In genomic region chr2:191869178-191869577, GRCh38 we compare ENCODE assay signal across 1 cellular context.
A peak's percentile ranks its signal among the peaks of the same experiment; 100 is the strongest.
TF ChIP-seq lines count a peak whose summit lies in the region.

No MANE protein-coding gene starts in this region.

TF ChIP-seq in K562, 482 proteins besides CTCF, POLR2A, EP300 and RAD21 (continued from another document and continues in another):
- TF ChIP-seq ATF3 (IDR thresholded peaks at IDR 0.05) (no peak), ATF3 (CRISPR knock-in tag; conservative IDR thresholded peaks at IDR 0.05) (no peak), POLR2AphosphoS2 (IDR thresholded peaks at IDR 0.05; ENCODE audit: low read length) (no peak), RBM34 (IDR thresholded peaks at IDR 0.05; ENCODE audit: borderline replicate concordance, insufficient read depth, low read length) (no peak), CBX3 (IDR thresholded peaks at IDR 0.05; ENCODE audit: borderline replicate concordance in 1 of 2, low read length in 2 of 2) (0 out of 3 replicates have a peak, but pooled peaks of 1 of the 2 experiments have one; percentile 29), NCOR1 (IDR thresholded peaks at IDR 0.05) (no peak), PTTG1 (tag; IDR thresholded peaks at IDR 0.05; ENCODE audit: low read depth) (no peak), PKNOX1 (IDR thresholded peaks at IDR 0.05) (no peak), ZEB2 (IDR thresholded peaks at IDR 0.05) (peak; percentile 71; the same call in 1 of the 2 replicates), DEAF1 (CRISPR knock-in tag; IDR thresholded peaks at IDR 0.05) (0 out of 2 replicates have a peak, but pooled peaks have one; percentile 27), ZNF764 (CRISPR knock-in tag; IDR thresholded peaks at IDR 0.05; ENCODE audit: low read depth) (no peak), E2F8 (IDR thresholded peaks at IDR 0.05; ENCODE audit: low read depth, partially characterized antibody) (no peak), ZNF780A (CRISPR knock-in tag; IDR thresholded peaks at IDR 0.05) (no peak), KLF10 (CRISPR knock-in tag; IDR thresholded peaks at IDR 0.05) (no peak), MEF2D (tag; conservative IDR thresholded peaks at IDR 0.05; ENCODE audit: low read depth) (no peak), ZNF165 (CRISPR knock-in tag; IDR thresholded peaks at IDR 0.05; ENCODE audit: borderline replicate concordance) (no peak), KLF6 (CRISPR knock-in tag; IDR thresholded peaks at IDR 0.05; ENCODE audit: borderline replicate concordance) (no peak), ZNF639 (CRISPR knock-in tag; conservative IDR thresholded peaks at IDR 0.05 in 1 of 2, IDR thresholded peaks at IDR 0.05 in 1 of 2) (no peak), TARDBP (IDR thresholded peaks at IDR 0.05) (no peak), MEIS2 (IDR thresholded peaks at IDR 0.05; ENCODE audit: partially characterized antibody) (peak; percentile 38), CEBPG (CRISPR knock-in tag; IDR thresholded peaks at IDR 0.05) (no peak), CEBPG (tag; conservative IDR thresholded peaks at IDR 0.05 in 1 of 2, IDR thresholded peaks at IDR 0.05 in 1 of 2) (no peak), RBM17 (IDR thresholded peaks at IDR 0.05; ENCODE audit: borderline replicate concordance, low read depth, low read length) (no peak), ZNF280A (IDR thresholded peaks at IDR 0.05; ENCODE audit: low read depth, partially characterized antibody) (no peak), SUPT5H (IDR thresholded peaks at IDR 0.05) (no peak), NELFE (IDR thresholded peaks at IDR 0.05; ENCODE audit: insufficient read depth, insufficient read length) (no peak), PBX2 (CRISPR knock-in tag; IDR thresholded peaks at IDR 0.05; ENCODE audit: low read depth) (no peak), PBX2 (tag; conservative IDR thresholded peaks at IDR 0.05; ENCODE audit: low read depth) (peak; percentile 50; the same call in 1 of the 2 replicates), ETV5 (CRISPR knock-in tag; IDR thresholded peaks at IDR 0.05; ENCODE audit: low read depth) (peak; percentile 36; the same call in 1 of the 2 replicates), E2F4 (CRISPR knock-in tag; IDR thresholded peaks at IDR 0.05; ENCODE audit: low read depth) (no peak), E2F1 (CRISPR knock-in tag; IDR thresholded peaks at IDR 0.05) (no peak), MEF2A (IDR thresholded peaks at IDR 0.05; ENCODE audit: control insufficient read depth, low read depth, low read length) (no peak), ZNF449 (CRISPR knock-in tag; IDR thresholded peaks at IDR 0.05) (no peak), POLR3G (IDR thresholded peaks at IDR 0.05; ENCODE audit: extremely low read depth, insufficient read length, insufficient replicate concordance) (no peak), THRA (IDR thresholded peaks at IDR 0.05) (no peak), NFE2 (IDR thresholded peaks at IDR 0.05; ENCODE audit: low read depth) (no peak), CC2D1A (IDR thresholded peaks at IDR 0.05) (no peak), ZNF253 (CRISPR knock-in tag; conservative IDR thresholded peaks at IDR 0.05) (no peak), RBM25 (IDR thresholded peaks at IDR 0.05; ENCODE audit: low read depth, low read length, severe bottlenecking) (no peak), ZNF830 (CRISPR knock-in tag; IDR thresholded peaks at IDR 0.05) (no peak), PCBP2 (IDR thresholded peaks at IDR 0.05; ENCODE audit: low read depth, low read length, poor library complexity, severe bottlenecking) (no peak), MNT (conservative IDR thresholded peaks at IDR 0.05) (no peak), CCAR2 (IDR thresholded peaks at IDR 0.05; ENCODE audit: low read depth, low read length) (no peak), CXXC5 (CRISPR knock-in tag; IDR thresholded peaks at IDR 0.05) (no peak), TRIM28 (IDR thresholded peaks at IDR 0.05) (no peak)
